Comparison of ENCODE assay signal across 26 cellular contexts in the genomic region with DNA sequence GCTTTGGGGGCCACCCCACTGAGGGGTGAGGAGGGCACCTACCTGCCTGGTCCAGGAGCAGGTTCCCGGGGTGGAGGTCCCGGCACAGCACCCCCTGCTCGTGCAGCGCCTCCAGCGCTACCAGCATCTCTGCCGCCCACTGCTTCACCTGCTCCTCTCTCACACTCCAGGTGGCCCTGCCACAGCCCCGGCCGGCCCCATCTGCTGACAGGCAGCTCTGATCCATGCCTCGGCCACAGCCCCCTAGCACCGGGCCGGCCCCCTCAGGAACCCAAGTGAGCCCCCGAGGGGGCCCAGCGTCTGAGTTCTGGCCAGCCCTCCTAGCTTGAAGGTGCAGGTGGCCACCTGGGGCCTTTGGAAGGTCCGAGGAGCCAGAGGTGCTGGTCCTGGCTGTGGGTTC. TPM values are rescaled to one million over a fixed set of nuclear protein-coding genes. Genes with fewer than 3 reads are reported as not detected.
DNase-seq lines count a peak whose midpoint lies in the region; ATAC-seq, FAIRE-seq and TF ChIP-seq lines count a peak whose summit lies in the region.
"Had no signal": no experiment of that assay in that cellular context is flagged by ENCODE, and none has a peak within 500 bp of the region (broad histone marks: within the 10 kb centered on the region; RNA-seq: fewer than 3 reads in every experiment).

No MANE protein-coding gene starts in this region.

- no peak overlapping the region for H3K4me3 Mint-ChIP-seq in GM23338
- H3K4me3 Mint-ChIP-seq: CD4-positive, alpha-beta T cell had no signal

- no peak overlapping the region for H2AK5ac ChIP-seq in mesenchymal stem cell (ENCODE audit: low read length, severe bottlenecking)

- DNase-seq in HepG2 (ENCODE audit: low spot score), result no peak
- DNase-seq in right lobe of liver, result no peak
- no peak for DNase-seq in GM23338 (ENCODE audit: low spot score)
- DNase-seq in mesenchymal stem cell, result no peak
- no peak for DNase-seq in NCI-H510A (lab: John Stamatoyannopoulos, UW)
- DNase-seq in A673 (ENCODE audit: low spot score), result no peak
- no peak for DNase-seq in Karpas-422
- DNase-seq: AML-193; Calu3; CD4-positive, alpha-beta T cell; DMS 273 treated with DMSO at 0.1 percent for 48 hours; DMS53; DND-41; EL; HCEC 1CT; IMR-90 had no signal

- TF ChIP-seq CTCF in HepG2 (CRISPR knock-in tag; IDR thresholded peaks at IDR 0.05), result no peak
- no peak for TF ChIP-seq CTCF in right lobe of liver (IDR thresholded peaks at IDR 0.05)
- no peak for TF ChIP-seq CTCF in GM23338 (conservative IDR thresholded peaks at IDR 0.05; ENCODE audit: low read depth in 2 of 2)
- no peak for TF ChIP-seq CTCF in A673 (conservative IDR thresholded peaks at IDR 0.05; ENCODE audit: low read depth, low read length)

- H3K36me3 Mint-ChIP-seq in GM23338 (ENCODE audit: low read depth), result peaks cover 11% of the 10 kb centered on the region; the same call in 2 of the 3 replicates

- H2BK15ac ChIP-seq in mesenchymal stem cell (ENCODE audit: low read depth, poor library complexity, severe bottlenecking), result peak overlapping the region; percentile 19

- no peak for TF ChIP-seq RAD21 in HepG2 (CRISPR knock-in tag; IDR thresholded peaks at IDR 0.05)

- H4K8ac ChIP-seq in mesenchymal stem cell (ENCODE audit: low read length), result no peak overlapping the region

- FAIRE-seq in HepG2 (lab: Jason Lieb, UNC), result no peak
- FAIRE-seq: A204.1, GM12878, GM19239, K562 had no signal

- H3K27ac ChIP-seq in HepG2 (ENCODE audit: extremely low read length, insufficient read depth, low read length) (no peak overlapping the region), right lobe of liver (no peak overlapping the region), GM23338 (ENCODE audit: low read depth) (no peak overlapping the region), mesenchymal stem cell (ENCODE audit: low read length, poor library complexity, severe bottlenecking) (no peak overlapping the region), A673 (ENCODE audit: low read depth, low read length, poor library complexity, severe bottlenecking) (no peak overlapping the region), Karpas-422 (ENCODE audit: low read length) (no peak overlapping the region)
- H3K27ac ChIP-seq: C4-2B, HL-60 had no signal

- H3K27ac Mint-ChIP-seq in GM23338, result no peak overlapping the region
- H3K27ac Mint-ChIP-seq: CD4-positive, alpha-beta T cell had no signal

- H3K9me2 ChIP-seq in GM23338 (ENCODE audit: insufficient read depth) (no peaks in the 10 kb centered on the region), Karpas-422 (replicated peaks; ENCODE audit: insufficient read depth, low read length) (no peaks in the 10 kb centered on the region)

- H3K4me3 ChIP-seq in HepG2 (replicated peaks in 1 of 3; ENCODE audit: insufficient read depth in 1 of 3, low read depth in 2 of 3, low read length in 3 of 3) (no peak overlapping the region), right lobe of liver (no peak overlapping the region), GM23338 (no peak overlapping the region), mesenchymal stem cell (ENCODE audit: insufficient read depth in 1 of 2, low read depth in 1 of 2, low read length in 2 of 2) (no peak overlapping the region), A673 (ENCODE audit: low read depth, low read length, poor library complexity, severe bottlenecking) (no peak overlapping the region), Karpas-422 (ENCODE audit: low read length) (no peak overlapping the region)
- H3K4me3 ChIP-seq: GM12878, K562 had no signal

- no peak overlapping the region for H3K14ac ChIP-seq in mesenchymal stem cell (ENCODE audit: low read length in 2 of 2)

- peaks cover 10% of the 10 kb centered on the region for H3K27me3 Mint-ChIP-seq in GM23338 (ENCODE audit: insufficient read depth, low read depth, poor library complexity)
- H3K27me3 Mint-ChIP-seq: CD4-positive, alpha-beta T cell had no signal

- no peak overlapping the region for H4K91ac ChIP-seq in mesenchymal stem cell (ENCODE audit: low read length)

- H3K9me3 ChIP-seq in HepG2 (ENCODE audit: low read length), result no peaks in the 10 kb centered on the region
- no peaks in the 10 kb centered on the region for H3K9me3 ChIP-seq in right lobe of liver
- no peaks in the 10 kb centered on the region for H3K9me3 ChIP-seq in mesenchymal stem cell (ENCODE audit: control insufficient read depth, low read length)
- no peaks in the 10 kb centered on the region for H3K9me3 ChIP-seq in A673 (ENCODE audit: low read depth, low read length, poor library complexity, severe bottlenecking)
- H3K9me3 ChIP-seq in Karpas-422 (ENCODE audit: low read length), result no peaks in the 10 kb centered on the region

- no peak overlapping the region for H3K4ac ChIP-seq in mesenchymal stem cell (ENCODE audit: low read depth in 1 of 2, low read length in 2 of 2)

- H2BK12ac ChIP-seq in mesenchymal stem cell (ENCODE audit: low read length in 2 of 2), result no peak overlapping the region

- 0 out of 2 replicates have a peak, but pooled peaks cover 3% of the 10 kb centered on the region for H3F3A ChIP-seq in GM23338 (replicated peaks; ENCODE audit: low read depth)

- H3K4me2 ChIP-seq in HepG2 (ENCODE audit: low read depth, low read length) (no peak overlapping the region), GM23338 (no peak overlapping the region), mesenchymal stem cell (ENCODE audit: low read length, poor library complexity, severe bottlenecking) (no peak overlapping the region), Karpas-422 (ENCODE audit: low read depth, low read length, poor library complexity, severe bottlenecking) (no peak overlapping the region)

- 87% methylated on average over 10 of the region's 14 CpGs for WGBS in HepG2 (ENCODE audit: low lambda C conversion rate)
- WGBS in right lobe of liver (ENCODE audit: insufficient coverage, low coverage, low lambda C conversion rate, missing lambda C conversion rate), result no CpG with 5 or more reads among the region's 14 CpGs
- 91% methylated on average over 14 of the region's 14 CpGs for WGBS in mesenchymal stem cell

- CTCF ChIA-PET in HepG2 (lab: Yijun Ruan, JAX; ENCODE audit: low intra/inter-chr PET ratio, low total read pairs), result no interaction called here
- CTCF ChIA-PET in A673 (lab: Charles Lee), result no interaction called here

- H2BK5ac ChIP-seq in mesenchymal stem cell (ENCODE audit: low read depth, low read length, poor library complexity, severe bottlenecking), result no peak overlapping the region

- TF ChIP-seq EP300 in HepG2 (IDR thresholded peaks at IDR 0.05; ENCODE audit: low read depth in 2 of 2, low read length in 2 of 2) (no peak), HepG2 (CRISPR knock-in tag; IDR thresholded peaks at IDR 0.05; ENCODE audit: borderline replicate concordance) (no peak)

- no peak overlapping the region for H3K18ac ChIP-seq in mesenchymal stem cell (ENCODE audit: low read depth in 1 of 2, low read length in 2 of 2)

- peaks cover 16% of the 10 kb centered on the region; the same call in 1 of the 2 replicates for H3K4me1 ChIP-seq in HepG2 (ENCODE audit: insufficient read depth, low read length)
- H3K4me1 ChIP-seq in right lobe of liver, result peaks cover 0 to 7% (median 0%) of the 10 kb centered on the region in 4 donors
- H3K4me1 ChIP-seq in GM23338 (ENCODE audit: insufficient read depth), result no peaks in the 10 kb centered on the region
- peaks cover 7% of the 10 kb centered on the region for H3K4me1 ChIP-seq in mesenchymal stem cell (ENCODE audit: control insufficient read depth, insufficient read depth, low read depth, low read length)
- no peaks in the 10 kb centered on the region for H3K4me1 ChIP-seq in A673 (ENCODE audit: insufficient read depth, low read length, poor library complexity, severe bottlenecking)
- peaks cover 33% of the 10 kb centered on the region for H3K4me1 ChIP-seq in Karpas-422 (ENCODE audit: low read length)

- no peaks in the 10 kb centered on the region for H3K9me3 Mint-ChIP-seq in GM23338
- H3K9me3 Mint-ChIP-seq: CD4-positive, alpha-beta T cell had no signal

- H3K27me3 ChIP-seq in HepG2 (ENCODE audit: control insufficient read depth in 1 of 2, insufficient read depth in 2 of 2, low read length in 2 of 2) (no peaks in the 10 kb centered on the region), right lobe of liver (no peaks in the 10 kb centered on the region), GM23338 (ENCODE audit: insufficient read depth) (no peaks in the 10 kb centered on the region), mesenchymal stem cell (ENCODE audit: control insufficient read depth in 1 of 2, insufficient read depth in 1 of 2, low read length in 2 of 2) (no peaks in the 10 kb centered on the region), A673 (replicated peaks; ENCODE audit: insufficient read depth, low read depth, low read length, poor library complexity) (no peaks in the 10 kb centered on the region), Karpas-422 (ENCODE audit: low read length) (no peaks in the 10 kb centered on the region)

- no peaks in the 10 kb centered on the region for H4K20me1 ChIP-seq in HepG2 (ENCODE audit: insufficient read depth, low read length)
- peaks cover 4% of the 10 kb centered on the region for H4K20me1 ChIP-seq in GM23338 (replicated peaks; ENCODE audit: insufficient read depth)
- no peaks in the 10 kb centered on the region for H4K20me1 ChIP-seq in Karpas-422 (ENCODE audit: insufficient read depth, low read depth, low read length)

- TF ChIP-seq POLR2A in HepG2 (IDR thresholded peaks at IDR 0.05; ENCODE audit: insufficient read depth in 1 of 2, low read depth in 2 of 2, low read length in 2 of 2) (no peak), right lobe of liver (IDR thresholded peaks at IDR 0.05) (no peak)

- H2AFZ ChIP-seq in HepG2 (ENCODE audit: low read length), result no peak overlapping the region
- H2AFZ ChIP-seq in GM23338, result no peak overlapping the region
- no peak overlapping the region for H2AFZ ChIP-seq in mesenchymal stem cell (ENCODE audit: low read depth, low read length)
- H2AFZ ChIP-seq in Karpas-422 (ENCODE audit: low read length), result no peak overlapping the region

- no peaks in the 10 kb centered on the region; the same call in 2 of the 3 replicates for H3K4me1 Mint-ChIP-seq in GM23338

- H3K79me1 ChIP-seq in mesenchymal stem cell (replicated peaks; ENCODE audit: low read length, poor library complexity, severe bottlenecking), result no peaks in the 10 kb centered on the region

- in situ Hi-C loops in HepG2 (cut with HindIII; ENCODE audit: extremely low pct_ligation_motif_present, low pct_unique_long_range_greater_than_20kb), result loop anchor here (5.0 kb wide), 1 partner anchor 47 kb away; no protein-coding TSS in a partner anchor

- H3K9ac ChIP-seq in HepG2 (ENCODE audit: insufficient read depth, low read depth, low read length) (no peak overlapping the region), mesenchymal stem cell (ENCODE audit: low read length) (no peak overlapping the region), Karpas-422 (ENCODE audit: low read length) (no peak overlapping the region)

- H2BK120ac ChIP-seq in mesenchymal stem cell (ENCODE audit: low read depth, low read length), result no peak overlapping the region

- POLR2A ChIA-PET in HepG2 (lab: Yijun Ruan, JAX), result no interaction called here
- POLR2A ChIA-PET in A673 (lab: Charles Lee; ENCODE audit: low non-redundant PET), result no interaction called here

- intact Hi-C loops in HepG2 (cut with micrococcal nuclease; ENCODE audit: unreplicated experiment) (no loop called here), right lobe of liver (cut with DNase I) (loop anchor here (5.0 kb wide), 1 partner anchor 47 kb away; no protein-coding TSS in a partner anchor), A673 (cut with micrococcal nuclease; ENCODE audit: unreplicated experiment) (no loop called here)

- H3K36me3 ChIP-seq in HepG2 (replicated peaks in 1 of 2; ENCODE audit: control insufficient read depth in 1 of 2, insufficient read depth in 2 of 2, low read length in 2 of 2) (0 out of 5 replicates have a peak, but pooled peaks cover 0 to under 1% of the 10 kb centered on the region in 2 experiments), right lobe of liver (no peaks in the 10 kb centered on the region), GM23338 (ENCODE audit: insufficient read depth) (no peaks in the 10 kb centered on the region), mesenchymal stem cell (ENCODE audit: control insufficient read depth in 1 of 2, insufficient read depth in 2 of 2, low read depth in 1 of 2, low read length in 2 of 2) (peaks cover 13 to 30% of the 10 kb centered on the region in 2 experiments), A673 (ENCODE audit: insufficient read depth, low read length, poor library complexity, severe bottlenecking) (peaks cover 11% of the 10 kb centered on the region), Karpas-422 (ENCODE audit: insufficient read depth, low read length) (peaks cover 12% of the 10 kb centered on the region; the same call in 1 of the 2 replicates)

- ATAC-seq in HepG2 (no peak), right lobe of liver (no peak), GM23338 (peak; percentile 3; the same call in 2 of the 3 replicates)
- ATAC-seq: GM12878 had no signal

- no TSS peak for BruUV-seq in HepG2 (replicated peaks; lab: Mats Ljungman, UMichigan)
- no TSS peak for BruUV-seq in A673 (replicated peaks; lab: Mats Ljungman, UMichigan)

- no peaks in the 10 kb centered on the region for H3K79me2 ChIP-seq in HepG2 (ENCODE audit: insufficient read depth, low read length)
- no peaks in the 10 kb centered on the region for H3K79me2 ChIP-seq in GM23338 (replicated peaks; ENCODE audit: insufficient read depth)
- no peaks in the 10 kb centered on the region for H3K79me2 ChIP-seq in Karpas-422 (ENCODE audit: low read length)

- no peak overlapping the region for H3K23ac ChIP-seq in mesenchymal stem cell (ENCODE audit: low read length in 2 of 2)

RNA-seq across cellular contexts. Expression of a gene that starts 13.6 kb away (rescaled TPM):
- total RNA-seq in HepG2 (2016; rRNA removed; fragmentation: Illumina TruSeq; extraction: Trizol), result 8.1 and 11.5 TPM in 2 replicates
- total RNA-seq in HepG2 (2016; cell fraction: cytosol; rRNA removed; fragmentation: Illumina TruSeq; extraction: Trizol; ENCODE audit: low read depth), result 2.4 and 2.7 TPM in 2 replicates
- 5.4 and 11.9 TPM in 2 replicates for total RNA-seq in HepG2 (2016; cell fraction: insoluble cytoplasmic fraction; rRNA removed; fragmentation: Illumina TruSeq; extraction: Trizol)
- 6.9 and 7.9 TPM in 2 replicates for total RNA-seq in HepG2 (2016; cell fraction: membrane; rRNA removed; fragmentation: Illumina TruSeq; extraction: Trizol)
- total RNA-seq in HepG2 (2016; cell fraction: nucleus; rRNA removed; fragmentation: Illumina TruSeq; extraction: Trizol), result 12.4 and 16.2 TPM in 2 replicates
- 6.5 and 10.3 TPM in 2 replicates for polyA plus RNA-seq in HepG2 (2011; rRNA removed)
- 3.2 and 3.9 TPM in 2 replicates for polyA plus RNA-seq in HepG2 (2011; cell fraction: cytosol; rRNA removed)
- 23.6 and 25.1 TPM in 2 replicates for polyA plus RNA-seq in HepG2 (2011; cell fraction: nucleus; rRNA removed)
- polyA plus RNA-seq in HepG2 (2012), result 4.9 and 11.7 TPM in 2 replicates
- polyA plus RNA-seq in HepG2 (2016; cell fraction: cytosol; fragmentation: Illumina TruSeq; extraction: Trizol; ENCODE audit: low read depth), result 1.2 and 1.7 TPM in 2 replicates
- polyA plus RNA-seq in HepG2 (2016; cell fraction: insoluble cytoplasmic fraction; fragmentation: Illumina TruSeq; extraction: Trizol; ENCODE audit: low read depth), result 3.7 and 6.7 TPM in 2 replicates
- polyA plus RNA-seq in HepG2 (2016; cell fraction: membrane; fragmentation: Illumina TruSeq; extraction: Trizol; ENCODE audit: low read depth), result 2.9 and 4.2 TPM in 2 replicates
- polyA plus RNA-seq in HepG2 (2016; cell fraction: nucleus; fragmentation: Illumina TruSeq; extraction: Trizol; ENCODE audit: insufficient read depth, low read depth), result 20.2 and 23.1 TPM in 2 replicates
- 8.7 and 18.6 TPM in 2 replicates for polyA minus RNA-seq in HepG2 (2011; rRNA and poly(A)+ RNA removed; ENCODE audit: low replicate concordance)
- 2.4 and 3.3 TPM in 2 replicates for polyA minus RNA-seq in HepG2 (2011; cell fraction: cytosol; rRNA and poly(A)+ RNA removed)
- polyA minus RNA-seq in HepG2 (2011; cell fraction: nucleus; rRNA and poly(A)+ RNA removed), result 12.1 and 17.3 TPM in 2 replicates
- 1 to 10 TPM; 3.9 to 7.9 (median 4.9) TPM for total RNA-seq in right lobe of liver
- total RNA-seq in GM23338 (2014; rRNA removed; shearing (Covaris generic)), result 6.5 and 11.6 TPM in 2 replicates
- 4.6 and 5.6 TPM in 2 replicates for polyA plus RNA-seq in GM23338 (2016; fragmentation: Nextera tagmentation; extraction: Ambion mirVana)
- 0.41 TPM for polyA plus RNA-seq in mesenchymal stem cell (2013, experiment 1 of 2)
- polyA plus RNA-seq in mesenchymal stem cell (2013, experiment 2 of 2), result 0.52 TPM
- 0.80 and 1.0 TPM in 2 replicates for total RNA-seq in A673 (2021)
- 34.3 and 60.2 TPM in 2 replicates for total RNA-seq in Karpas-422 (2014; rRNA removed; shearing (Covaris generic); ENCODE audit: low replicate concordance)
- total RNA-seq: H4, HT1080 had no signal

RNA-seq across cellular contexts. Expression of a gene that starts 27.8 kb away (rescaled TPM):
- 56.5 and 69.9 TPM in 2 replicates for total RNA-seq in HepG2 (2016; rRNA removed; fragmentation: Illumina TruSeq; extraction: Trizol)
- 17.0 and 17.6 TPM in 2 replicates for total RNA-seq in HepG2 (2016; cell fraction: cytosol; rRNA removed; fragmentation: Illumina TruSeq; extraction: Trizol; ENCODE audit: low read depth)
- total RNA-seq in HepG2 (2016; cell fraction: insoluble cytoplasmic fraction; rRNA removed; fragmentation: Illumina TruSeq; extraction: Trizol), result 53.1 and 69.5 TPM in 2 replicates
- total RNA-seq in HepG2 (2016; cell fraction: membrane; rRNA removed; fragmentation: Illumina TruSeq; extraction: Trizol), result 32.7 and 34.6 TPM in 2 replicates
- 51.4 and 61.7 TPM in 2 replicates for total RNA-seq in HepG2 (2016; cell fraction: nucleus; rRNA removed; fragmentation: Illumina TruSeq; extraction: Trizol)
- polyA plus RNA-seq in HepG2 (2011; rRNA removed), result 94.3 and 102 TPM in 2 replicates
- polyA plus RNA-seq in HepG2 (2011; cell fraction: cytosol; rRNA removed), result 93.1 and 108 TPM in 2 replicates
- polyA plus RNA-seq in HepG2 (2011; cell fraction: nucleus; rRNA removed), result 122 and 123 TPM in 2 replicates
- 73.8 and 77.6 TPM in 2 replicates for polyA plus RNA-seq in HepG2 (2012)
- 10.6 and 12.2 TPM in 2 replicates for polyA plus RNA-seq in HepG2 (2016; cell fraction: cytosol; fragmentation: Illumina TruSeq; extraction: Trizol; ENCODE audit: low read depth)
- polyA plus RNA-seq in HepG2 (2016; cell fraction: insoluble cytoplasmic fraction; fragmentation: Illumina TruSeq; extraction: Trizol; ENCODE audit: low read depth), result 80.8 and 82.0 TPM in 2 replicates
- 19.6 and 22.7 TPM in 2 replicates for polyA plus RNA-seq in HepG2 (2016; cell fraction: membrane; fragmentation: Illumina TruSeq; extraction: Trizol; ENCODE audit: low read depth)
- 113 and 120 TPM in 2 replicates for polyA plus RNA-seq in HepG2 (2016; cell fraction: nucleus; fragmentation: Illumina TruSeq; extraction: Trizol; ENCODE audit: insufficient read depth, low read depth)
- polyA minus RNA-seq in HepG2 (2011; rRNA and poly(A)+ RNA removed; ENCODE audit: low replicate concordance), result 129 and 131 TPM in 2 replicates
- polyA minus RNA-seq in HepG2 (2011; cell fraction: cytosol; rRNA and poly(A)+ RNA removed), result 45.5 and 49.7 TPM in 2 replicates
- 71.3 and 89.1 TPM in 2 replicates for polyA minus RNA-seq in HepG2 (2011; cell fraction: nucleus; rRNA and poly(A)+ RNA removed)
- 100 to 1,000 TPM in 1 of 6 experiments, 10 to 100 TPM in 5; 63.8 to 112 (median 68.8) TPM for total RNA-seq in right lobe of liver
- total RNA-seq in GM23338 (2014; rRNA removed; shearing (Covaris generic)), result 102 and 106 TPM in 2 replicates
- polyA plus RNA-seq in GM23338 (2016; fragmentation: Nextera tagmentation; extraction: Ambion mirVana), result 11.2 TPM in 2 replicates
- polyA plus RNA-seq in mesenchymal stem cell (2013, experiment 1 of 2), result 47.5 TPM
- polyA plus RNA-seq in mesenchymal stem cell (2013, experiment 2 of 2), result 47.1 TPM
- 139 and 145 TPM in 2 replicates for total RNA-seq in A673 (2021)
- 101 and 105 TPM in 2 replicates for total RNA-seq in Karpas-422 (2014; rRNA removed; shearing (Covaris generic); ENCODE audit: low replicate concordance)

RNA-seq across cellular contexts. Expression of a gene that starts 33.6 kb away (rescaled TPM):
- total RNA-seq in HepG2 (2016; rRNA removed; fragmentation: Illumina TruSeq; extraction: Trizol) (not detected in 2 replicates), right lobe of liver (not detected), A673 (2021) (not detected in 2 replicates)
- not detected in 2 replicates for total RNA-seq in HepG2 (2016; cell fraction: cytosol; rRNA removed; fragmentation: Illumina TruSeq; extraction: Trizol; ENCODE audit: low read depth)
- not detected in 2 replicates for total RNA-seq in HepG2 (2016; cell fraction: insoluble cytoplasmic fraction; rRNA removed; fragmentation: Illumina TruSeq; extraction: Trizol)
- total RNA-seq in HepG2 (2016; cell fraction: membrane; rRNA removed; fragmentation: Illumina TruSeq; extraction: Trizol), result not detected in 2 replicates
- not detected in 2 replicates for total RNA-seq in HepG2 (2016; cell fraction: nucleus; rRNA removed; fragmentation: Illumina TruSeq; extraction: Trizol)
- polyA plus RNA-seq in HepG2 (2011; rRNA removed) (not detected in 2 replicates), GM23338 (2016; fragmentation: Nextera tagmentation; extraction: Ambion mirVana) (0.06 and 0.09 TPM in 2 replicates)
- polyA plus RNA-seq in HepG2 (2011; cell fraction: cytosol; rRNA removed), result not detected in 2 replicates
- polyA plus RNA-seq in HepG2 (2011; cell fraction: nucleus; rRNA removed), result not detected in 2 replicates
- polyA plus RNA-seq in HepG2 (2012), result 0.47 and 0.59 TPM in 2 replicates
- not detected in 2 replicates for polyA plus RNA-seq in HepG2 (2016; cell fraction: cytosol; fragmentation: Illumina TruSeq; extraction: Trizol; ENCODE audit: low read depth)
- polyA plus RNA-seq in HepG2 (2016; cell fraction: insoluble cytoplasmic fraction; fragmentation: Illumina TruSeq; extraction: Trizol; ENCODE audit: low read depth), result not detected in 2 replicates
- polyA plus RNA-seq in HepG2 (2016; cell fraction: membrane; fragmentation: Illumina TruSeq; extraction: Trizol; ENCODE audit: low read depth), result not detected in 2 replicates
- polyA plus RNA-seq in HepG2 (2016; cell fraction: nucleus; fragmentation: Illumina TruSeq; extraction: Trizol; ENCODE audit: insufficient read depth, low read depth), result not detected in 2 replicates
- polyA minus RNA-seq in HepG2 (2011; rRNA and poly(A)+ RNA removed; ENCODE audit: low replicate concordance), result not detected in 2 replicates
- not detected in 2 replicates for polyA minus RNA-seq in HepG2 (2011; cell fraction: cytosol; rRNA and poly(A)+ RNA removed)
- polyA minus RNA-seq in HepG2 (2011; cell fraction: nucleus; rRNA and poly(A)+ RNA removed), result not detected in 2 replicates
- 0.31 TPM in 1 of 2 replicates, not detected in the other for total RNA-seq in GM23338 (2014; rRNA removed; shearing (Covaris generic))
- polyA plus RNA-seq in mesenchymal stem cell (2013, experiment 1 of 2), result not detected
- not detected for polyA plus RNA-seq in mesenchymal stem cell (2013, experiment 2 of 2)
- total RNA-seq in Karpas-422 (2014; rRNA removed; shearing (Covaris generic); ENCODE audit: low replicate concordance), result 2.3 and 2.6 TPM in 2 replicates
- total RNA-seq: Calu3, G401, H4, HT1080, IMR-90, K562 had no signal
- polyA plus RNA-seq: BJ, IMR-90, K562 had no signal

RNA-seq across cellular contexts. Expression of a gene that starts 45.9 kb away (rescaled TPM):
- total RNA-seq in HepG2 (2016; rRNA removed; fragmentation: Illumina TruSeq; extraction: Trizol) (20.3 and 27.5 TPM in 2 replicates), right lobe of liver (1 to 10 TPM in 5 of 6 experiments, under 1 TPM in 1; 0.55 to 4.2 (median 2.1) TPM), A673 (2021) (32.2 and 48.1 TPM in 2 replicates)
- total RNA-seq in HepG2 (2016; cell fraction: cytosol; rRNA removed; fragmentation: Illumina TruSeq; extraction: Trizol; ENCODE audit: low read depth), result 13.0 and 16.2 TPM in 2 replicates
- 17.4 and 28.0 TPM in 2 replicates for total RNA-seq in HepG2 (2016; cell fraction: insoluble cytoplasmic fraction; rRNA removed; fragmentation: Illumina TruSeq; extraction: Trizol)
- total RNA-seq in HepG2 (2016; cell fraction: membrane; rRNA removed; fragmentation: Illumina TruSeq; extraction: Trizol), result 29.3 and 35.9 TPM in 2 replicates
- 17.6 and 20.1 TPM in 2 replicates for total RNA-seq in HepG2 (2016; cell fraction: nucleus; rRNA removed; fragmentation: Illumina TruSeq; extraction: Trizol)
- polyA plus RNA-seq in HepG2 (2011; rRNA removed) (10.7 and 15.9 TPM in 2 replicates), GM23338 (2016; fragmentation: Nextera tagmentation; extraction: Ambion mirVana) (2.9 and 5.1 TPM in 2 replicates)
- 10.4 and 12.8 TPM in 2 replicates for polyA plus RNA-seq in HepG2 (2011; cell fraction: cytosol; rRNA removed)
- polyA plus RNA-seq in HepG2 (2011; cell fraction: nucleus; rRNA removed), result 16.7 and 17.3 TPM in 2 replicates
- polyA plus RNA-seq in HepG2 (2012), result 12.1 and 22.6 TPM in 2 replicates
- 11.5 and 14.9 TPM in 2 replicates for polyA plus RNA-seq in HepG2 (2016; cell fraction: cytosol; fragmentation: Illumina TruSeq; extraction: Trizol; ENCODE audit: low read depth)
- 21.6 and 21.8 TPM in 2 replicates for polyA plus RNA-seq in HepG2 (2016; cell fraction: insoluble cytoplasmic fraction; fragmentation: Illumina TruSeq; extraction: Trizol; ENCODE audit: low read depth)
- 24.0 and 29.9 TPM in 2 replicates for polyA plus RNA-seq in HepG2 (2016; cell fraction: membrane; fragmentation: Illumina TruSeq; extraction: Trizol; ENCODE audit: low read depth)
- polyA plus RNA-seq in HepG2 (2016; cell fraction: nucleus; fragmentation: Illumina TruSeq; extraction: Trizol; ENCODE audit: insufficient read depth, low read depth), result 31.6 and 33.1 TPM in 2 replicates
- 0.12 and 15.6 TPM in 2 replicates for polyA minus RNA-seq in HepG2 (2011; rRNA and poly(A)+ RNA removed; ENCODE audit: low replicate concordance)
- 9.2 and 10.9 TPM in 2 replicates for polyA minus RNA-seq in HepG2 (2011; cell fraction: cytosol; rRNA and poly(A)+ RNA removed)
- 12.9 and 21.1 TPM in 2 replicates for polyA minus RNA-seq in HepG2 (2011; cell fraction: nucleus; rRNA and poly(A)+ RNA removed)
- total RNA-seq in GM23338 (2014; rRNA removed; shearing (Covaris generic)), result 6.3 and 9.5 TPM in 2 replicates
- 6.4 TPM for polyA plus RNA-seq in mesenchymal stem cell (2013, experiment 1 of 2)
- polyA plus RNA-seq in mesenchymal stem cell (2013, experiment 2 of 2), result 6.8 TPM
- 3.5 and 8.3 TPM in 2 replicates for total RNA-seq in Karpas-422 (2014; rRNA removed; shearing (Covaris generic); ENCODE audit: low replicate concordance)

Comparison
In these comparisons a context has a peak if more than half of its experiments do, and no peak if none do; other contexts are left out.
1. intact Hi-C loops: an anchor here in right lobe of liver (5.0 kb wide); none called in HepG2 and A673.